ENCODE assay signal across 25 cellular contexts in the genomic region with DNA sequence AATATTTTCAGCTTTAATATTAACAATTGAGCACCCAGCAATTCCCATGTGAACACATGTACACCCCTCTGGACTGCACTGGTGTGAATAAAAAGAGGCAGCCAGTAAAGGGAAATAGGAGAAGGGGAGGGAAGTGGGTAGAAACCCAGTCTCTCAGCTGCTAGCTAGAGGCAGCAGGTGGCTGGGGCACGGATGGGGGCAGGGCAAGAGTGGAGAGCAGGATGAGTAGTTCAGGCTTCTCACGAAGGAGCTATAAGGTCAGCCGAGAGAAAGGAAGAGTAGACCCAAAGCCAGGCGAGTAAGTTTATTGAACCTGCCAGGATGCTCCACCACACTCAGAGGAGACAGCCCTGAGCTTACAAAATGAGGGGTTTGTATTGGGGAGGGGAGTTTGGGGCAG.
DNase-seq lines count a peak whose midpoint lies in the region; ATAC-seq and TF ChIP-seq lines count a peak whose summit lies in the region.
"Had no signal": no experiment of that assay in that cellular context is flagged by ENCODE, and none has a peak within 500 bp of the region (broad histone marks: within the 10 kb centered on the region; RNA-seq: fewer than 3 reads in every experiment).

No MANE protein-coding gene starts in this region.

- H3K79me2 ChIP-seq in Loucy (ENCODE audit: insufficient read depth, low read length) = no peaks in the 10 kb centered on the region
- H3K79me2 ChIP-seq: hepatocyte had no signal

- DNase-seq in NCI-H2196 (lab: John Stamatoyannopoulos, UW; ENCODE audit: unreplicated experiment) (peak; percentile 14), NCI-H2196 treated with DMSO at 0.1 percent for 48 hours (lab: John Stamatoyannopoulos, UW; ENCODE audit: unreplicated experiment) (no peak), WTC11 (ENCODE audit: low spot score) (peak; percentile 21), neural crest cell (ENCODE audit: low read depth, low spot score) (no peak), colonic mucosa (no peak)
- DNase-seq in activated CD4-positive, CD25-positive, alpha-beta regulatory T cell treated with anti-CD3 and anti-CD28 coated beads, Interleukin-2, amount 50 U/mL, for 72 hours = no peak
- DNase-seq in naive thymus-derived CD8-positive, alpha-beta T cell = no peak
- DNase-seq: activated CD4-positive, CD25-positive, alpha-beta regulatory T cell; Calu3; foreskin fibroblast; IMR-90; natural killer cell; NCI-H1694 treated with DMSO at 0.1 percent for 48 hours; NCI-H510A; PC-3; posterior cingulate gyrus; stimulated activated CD4-positive, alpha-beta T cell treated with anti-CD3 and anti-CD28 coated beads, Interleukin-1b, Interleukin-23, amount 100 ng/mL, for 48 hours; upper lobe of left lung had no signal

- peak overlapping the region; percentile 49; the same call in 1 of the 2 replicates for H2AFZ ChIP-seq in Loucy (ENCODE audit: low read length)
- H2AFZ ChIP-seq: hepatocyte had no signal

- no peaks in the 10 kb centered on the region for H3K27me3 ChIP-seq in Loucy (ENCODE audit: insufficient read depth, low read length, poor library complexity, severe bottlenecking)
- no peaks in the 10 kb centered on the region for H3K27me3 ChIP-seq in colonic mucosa
- H3K27me3 ChIP-seq: cardiac muscle cell, hepatocyte, SJSA1, upper lobe of left lung had no signal

- intact Hi-C loops in colonic mucosa (cut with DNase I) = no loop called here

- H3K4me3 ChIP-seq in Loucy (ENCODE audit: low read length, poor library complexity, severe bottlenecking) (no peak overlapping the region), colonic mucosa (no peak overlapping the region)
- H3K4me3 ChIP-seq: cardiac muscle cell, hepatocyte, SJSA1, upper lobe of left lung had no signal

- H3K9me3 ChIP-seq in Loucy (ENCODE audit: insufficient read depth, low read depth, low read length) = no peaks in the 10 kb centered on the region
- H3K9me3 ChIP-seq in colonic mucosa = no peaks in the 10 kb centered on the region
- H3K9me3 ChIP-seq: SJSA1, upper lobe of left lung had no signal

- peaks cover 14% of the 10 kb centered on the region for H3K9me3 Mint-ChIP-seq in WTC11
- no peaks in the 10 kb centered on the region for H3K9me3 Mint-ChIP-seq in neural crest cell
- H3K9me3 Mint-ChIP-seq in naive thymus-derived CD8-positive, alpha-beta T cell = peaks cover 0 to 23% (median 3%) of the 10 kb centered on the region in 9 donors
- H3K9me3 Mint-ChIP-seq: stimulated activated naive CD8-positive, alpha-beta T cell treated with anti-CD3 and anti-CD28 coated beads, Interleukin-15, Interleukin-2, amounts not matched to agents 100 ng/mL and 50 ng/mL, for 24 hours had no signal

- no peak overlapping the region for H3K4me3 Mint-ChIP-seq in WTC11
- H3K4me3 Mint-ChIP-seq in neural crest cell = no peak overlapping the region
- peak overlapping the region in 2 of 10 donors; percentile 19 to 29 for H3K4me3 Mint-ChIP-seq in naive thymus-derived CD8-positive, alpha-beta T cell
- H3K4me3 Mint-ChIP-seq: natural killer cell; stimulated activated naive CD8-positive, alpha-beta T cell treated with anti-CD3 and anti-CD28 coated beads, Interleukin-15, Interleukin-2, amounts not matched to agents 100 ng/mL and 50 ng/mL, for 24 hours; T-helper 1 cell treated with Interleukin-12 subunit alpha and Interleukin-12 subunit beta and Interleukin-4 antibody, amounts not matched to agents 30 μg/mL and 1 μg/mL, for 36 hours had no signal

- peaks cover 8% of the 10 kb centered on the region for H3K4me1 ChIP-seq in Loucy (ENCODE audit: insufficient read depth, low read length, poor library complexity, severe bottlenecking)
- H3K4me1 ChIP-seq in colonic mucosa = no peaks in the 10 kb centered on the region
- H3K4me1 ChIP-seq: SJSA1, upper lobe of left lung had no signal

- H3K36me3 ChIP-seq in Loucy (ENCODE audit: insufficient read depth, low read length) = no peaks in the 10 kb centered on the region
- no peaks in the 10 kb centered on the region for H3K36me3 ChIP-seq in colonic mucosa
- H3K36me3 ChIP-seq: cardiac muscle cell, SJSA1, upper lobe of left lung had no signal

- no peaks in the 10 kb centered on the region for H4K20me1 ChIP-seq in Loucy (ENCODE audit: insufficient read depth, low read length, poor library complexity, severe bottlenecking)

- no peaks in the 10 kb centered on the region; the same call in 1 of the 2 replicates for H3K27me3 Mint-ChIP-seq in WTC11 (ENCODE audit: low read depth)
- no peaks in the 10 kb centered on the region for H3K27me3 Mint-ChIP-seq in neural crest cell (ENCODE audit: low read depth)
- no peaks in the 10 kb centered on the region for H3K27me3 Mint-ChIP-seq in naive thymus-derived CD8-positive, alpha-beta T cell
- H3K27me3 Mint-ChIP-seq: stimulated activated naive CD8-positive, alpha-beta T cell treated with anti-CD3 and anti-CD28 coated beads, Interleukin-15, Interleukin-2, amounts not matched to agents 100 ng/mL and 50 ng/mL, for 24 hours had no signal

- H3K27ac ChIP-seq in colonic mucosa = no peak overlapping the region
- H3K27ac ChIP-seq: cardiac muscle cell, epithelial cell of prostate, hepatocyte, SJSA1, upper lobe of left lung had no signal

- no peaks in the 10 kb centered on the region for H3F3A ChIP-seq in Loucy (ENCODE audit: low read depth)

- no peak overlapping the region for H3K9ac ChIP-seq in Loucy (ENCODE audit: low read depth, low read length, poor library complexity, severe bottlenecking)
- no peak overlapping the region for H3K9ac ChIP-seq in colonic mucosa (ENCODE audit: low read depth in 2 of 2, low read length in 2 of 2)

- H3K4me2 ChIP-seq in Loucy (ENCODE audit: low read depth, low read length, poor library complexity, severe bottlenecking) = peak overlapping the region; percentile 8
- H3K4me2 ChIP-seq: hepatocyte had no signal

- H3K27ac Mint-ChIP-seq in WTC11 (no peak overlapping the region), neural crest cell (ENCODE audit: unreplicated experiment) (peak overlapping the region; percentile 13)
- peak overlapping the region in 1 of 10 donors; percentile 46 for H3K27ac Mint-ChIP-seq in naive thymus-derived CD8-positive, alpha-beta T cell
- H3K27ac Mint-ChIP-seq: natural killer cell; stimulated activated naive CD8-positive, alpha-beta T cell treated with anti-CD3 and anti-CD28 coated beads, Interleukin-15, Interleukin-2, amounts not matched to agents 100 ng/mL and 50 ng/mL, for 24 hours; T-helper 1 cell treated with Interleukin-12 subunit alpha and Interleukin-12 subunit beta and Interleukin-4 antibody, amounts not matched to agents 30 μg/mL and 1 μg/mL, for 36 hours had no signal

- CTCF ChIA-PET in WTC11 (lab: Charles Lee) = interaction anchor here (1.0 to 2.0 kb wide), 3 partner anchors 10 to 213 kb away, joined by 3 to 11 read pairs (median 3); no protein-coding TSS in a partner anchor

- H3K4me1 Mint-ChIP-seq in WTC11 = peaks cover 13% of the 10 kb centered on the region
- H3K4me1 Mint-ChIP-seq in neural crest cell = peaks cover 5% of the 10 kb centered on the region
- H3K4me1 Mint-ChIP-seq in naive thymus-derived CD8-positive, alpha-beta T cell = peaks cover 0 to 11% (median 3%) of the 10 kb centered on the region in 4 donors
- H3K4me1 Mint-ChIP-seq: natural killer cell had no signal

- peak; percentile 67 for ATAC-seq in WTC11
- no peak for ATAC-seq in naive thymus-derived CD8-positive, alpha-beta T cell
- ATAC-seq: natural killer cell, PC-3 had no signal

- peaks cover 16% of the 10 kb centered on the region for H3K36me3 Mint-ChIP-seq in WTC11
- no peaks in the 10 kb centered on the region for H3K36me3 Mint-ChIP-seq in neural crest cell (ENCODE audit: low read depth)
- peaks cover 0 to 8% (median 0%) of the 10 kb centered on the region in 3 donors for H3K36me3 Mint-ChIP-seq in naive thymus-derived CD8-positive, alpha-beta T cell
- H3K36me3 Mint-ChIP-seq: natural killer cell had no signal

- POLR2A ChIA-PET in WTC11 (lab: Charles Lee) = no interaction called here
- POLR2A ChIA-PET in naive thymus-derived CD8-positive, alpha-beta T cell (lab: Charles Lee) = no interaction called here

- H3K9me2 ChIP-seq in Loucy (replicated peaks; ENCODE audit: low read depth, low read length) = no peaks in the 10 kb centered on the region

- no peak for TF ChIP-seq CTCF in Loucy (conservative IDR thresholded peaks at IDR 0.05; ENCODE audit: low read length)
- TF ChIP-seq CTCF in WTC11 (IDR thresholded peaks at IDR 0.05) = no peak
- TF ChIP-seq CTCF in neural crest cell (conservative IDR thresholded peaks at IDR 0.05) = no peak
- TF ChIP-seq CTCF in colonic mucosa (IDR thresholded peaks at IDR 0.05) = no peak

TF ChIP-seq in WTC11, 78 proteins besides CTCF, POLR2A, EP300 and RAD21 (continues in another document):
- TF ChIP-seq NR2C2 (CRISPR knock-in tag; IDR thresholded peaks at IDR 0.05) = no peak
- TF ChIP-seq SMAD3 (CRISPR knock-in tag; IDR thresholded peaks at IDR 0.05; ENCODE audit: borderline replicate concordance) = no peak
- TF ChIP-seq ZNF317 (CRISPR knock-in tag; IDR thresholded peaks at IDR 0.05; ENCODE audit: borderline replicate concordance, low read depth) = no peak
- TF ChIP-seq, protein P1, sequence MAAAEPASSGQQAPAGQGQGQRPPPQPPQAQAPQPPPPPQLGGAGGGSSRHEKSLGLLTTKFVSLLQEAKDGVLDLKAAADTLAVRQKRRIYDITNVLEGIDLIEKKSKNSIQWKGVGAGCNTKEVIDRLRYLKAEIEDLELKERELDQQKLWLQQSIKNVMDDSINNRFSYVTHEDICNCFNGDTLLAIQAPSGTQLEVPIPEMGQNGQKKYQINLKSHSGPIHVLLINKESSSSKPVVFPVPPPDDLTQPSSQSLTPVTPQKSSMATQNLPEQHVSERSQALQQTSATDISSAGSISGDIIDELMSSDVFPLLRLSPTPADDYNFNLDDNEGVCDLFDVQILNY (CRISPR knock-in tag; IDR thresholded peaks at IDR 0.05) = no peak
- TF ChIP-seq, protein P2, sequence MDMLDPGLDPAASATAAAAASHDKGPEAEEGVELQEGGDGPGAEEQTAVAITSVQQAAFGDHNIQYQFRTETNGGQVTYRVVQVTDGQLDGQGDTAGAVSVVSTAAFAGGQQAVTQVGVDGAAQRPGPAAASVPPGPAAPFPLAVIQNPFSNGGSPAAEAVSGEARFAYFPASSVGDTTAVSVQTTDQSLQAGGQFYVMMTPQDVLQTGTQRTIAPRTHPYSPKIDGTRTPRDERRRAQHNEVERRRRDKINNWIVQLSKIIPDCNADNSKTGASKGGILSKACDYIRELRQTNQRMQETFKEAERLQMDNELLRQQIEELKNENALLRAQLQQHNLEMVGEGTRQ (CRISPR knock-in tag; IDR thresholded peaks at IDR 0.05) = no peak
- no peak for TF ChIP-seq ZNF232 (CRISPR knock-in tag; IDR thresholded peaks at IDR 0.05)
- no peak for TF ChIP-seq RELA (CRISPR knock-in tag; IDR thresholded peaks at IDR 0.05; ENCODE audit: borderline replicate concordance)
- no peak for TF ChIP-seq ETV6 (CRISPR knock-in tag; IDR thresholded peaks at IDR 0.05)
- TF ChIP-seq, protein P3, sequence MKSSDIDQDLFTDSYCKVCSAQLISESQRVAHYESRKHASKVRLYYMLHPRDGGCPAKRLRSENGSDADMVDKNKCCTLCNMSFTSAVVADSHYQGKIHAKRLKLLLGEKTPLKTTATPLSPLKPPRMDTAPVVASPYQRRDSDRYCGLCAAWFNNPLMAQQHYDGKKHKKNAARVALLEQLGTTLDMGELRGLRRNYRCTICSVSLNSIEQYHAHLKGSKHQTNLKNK (CRISPR knock-in tag; IDR thresholded peaks at IDR 0.05) = no peak
- no peak for TF ChIP-seq ZNF138 (CRISPR knock-in tag; conservative IDR thresholded peaks at IDR 0.05)
- no peak for TF ChIP-seq RORB (CRISPR knock-in tag; IDR thresholded peaks at IDR 0.05)

Comparison
In these comparisons a context has a peak if more than half of its experiments do, and no peak if none do; other contexts are left out.
1. DNase-seq: peak in NCI-H2196 (single experiment) and WTC11 (single experiment); none in NCI-H2196 treated with DMSO at 0.1 percent for 48 hours (single experiment), neural crest cell (single experiment), activated CD4-positive, CD25-positive, alpha-beta regulatory T cell treated with anti-CD3 and anti-CD28 coated beads, Interleukin-2, amount 50 U/mL, for 72 hours (single experiment), naive thymus-derived CD8-positive, alpha-beta T cell (0 of 10) and colonic mucosa (single experiment).